ENCODE assay signal across 14 cellular contexts in the genomic region with DNA sequence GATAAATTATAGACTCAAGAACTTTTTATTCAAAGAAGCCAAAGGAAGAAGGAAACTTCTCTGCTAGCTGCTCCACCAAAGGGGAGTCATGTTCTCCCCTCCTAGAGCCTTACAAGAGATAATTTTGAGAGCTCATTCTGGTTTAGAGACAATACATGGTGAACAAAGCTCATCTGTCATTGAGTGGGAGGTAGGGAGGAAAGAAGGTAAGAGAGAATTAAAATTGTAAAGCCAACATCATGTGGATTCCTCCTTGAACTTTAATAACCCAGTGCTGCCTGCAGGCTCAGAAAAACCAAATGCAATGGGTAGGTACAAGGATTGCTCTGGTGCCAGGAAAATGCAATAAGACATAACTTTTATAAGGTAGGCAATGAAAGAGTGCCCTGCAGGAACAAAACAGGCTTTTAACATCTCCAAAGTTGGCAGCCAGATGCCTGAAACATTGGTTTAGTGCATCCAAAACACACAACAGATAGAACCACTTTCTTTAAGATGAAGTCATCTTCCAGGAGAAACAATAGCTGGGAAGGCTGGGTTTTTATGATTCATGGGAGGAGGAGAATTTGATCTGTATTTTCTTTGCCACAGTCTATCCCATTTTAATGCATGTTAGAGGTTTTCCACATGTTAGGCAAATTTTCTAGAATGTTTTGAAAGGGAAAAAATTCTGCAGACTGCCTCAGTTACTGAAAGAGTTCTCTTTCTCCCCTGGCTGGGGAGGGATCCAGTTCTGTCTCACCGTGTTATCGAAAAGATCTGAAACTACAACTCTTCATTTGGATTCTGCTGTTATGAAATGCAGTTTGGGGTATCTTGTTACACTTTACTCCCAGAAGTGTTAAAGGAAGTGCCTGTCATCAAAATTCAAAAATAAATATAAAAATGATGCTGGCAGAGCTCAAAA. TPM values are rescaled to one million over a fixed set of nuclear protein-coding genes. Genes with fewer than 3 reads are reported as not detected.
DNase-seq lines count a peak whose midpoint lies in the region; ATAC-seq and TF ChIP-seq lines count a peak whose summit lies in the region.
"Had no signal": no experiment of that assay in that cellular context is flagged by ENCODE, and none has a peak within 500 bp of the region (broad histone marks: within the 10 kb centered on the region; RNA-seq: fewer than 3 reads in every experiment).

No MANE protein-coding gene starts in this region.

- no peak overlapping the region for H3K4me3 ChIP-seq in fibroblast of lung (replicated peaks in 1 of 4; ENCODE audit: control extremely low read depth in 1 of 4, insufficient read depth in 1 of 4, low read depth in 3 of 4, low read length in 4 of 4)
- no peak overlapping the region for H3K4me3 ChIP-seq in thymus (ENCODE audit: low read length)
- no peak overlapping the region for H3K4me3 ChIP-seq in smooth muscle cell
- H3K4me3 ChIP-seq in aorta (ENCODE audit: low read length in 2 of 2) = no peak overlapping the region

- 30% methylated on average over 2 of the region's 2 CpGs for WGBS in thymus
- 74% methylated on average over 2 of the region's 2 CpGs for WGBS in smooth muscle cell (ENCODE audit: low lambda C conversion rate)
- 50 to 62% methylated on average over 2 of the region's 2 CpGs for WGBS in aorta, 2 donors

- H3K9me3 ChIP-seq in fibroblast of lung (ENCODE audit: control insufficient read depth, insufficient read depth, low read depth, low read length) (no peaks in the 10 kb centered on the region), thymus (ENCODE audit: control insufficient read depth) (no peaks in the 10 kb centered on the region), smooth muscle cell (replicated peaks; ENCODE audit: low read depth) (no peaks in the 10 kb centered on the region), aorta (ENCODE audit: control insufficient read depth, low read length) (no peaks in the 10 kb centered on the region)
- H3K9me3 ChIP-seq: BE2C had no signal

- peak overlapping the region; percentile 83 for H3K27ac Mint-ChIP-seq in activated naive CD4-positive, alpha-beta T cell treated with anti-CD3 and anti-CD28 coated beads, Interleukin-2, amount 50 U/mL, for 24 hours
- H3K27ac Mint-ChIP-seq: stimulated activated memory B cell treated with anti-CD40 and anti-IgM and Interleukin-4, amounts not matched to agents 10 μg/mL and 1 μg/mL and 100 μg/mL, for 72 hours had no signal

- no peak overlapping the region for H3K9ac ChIP-seq in fibroblast of lung (ENCODE audit: insufficient read depth, low read length)
- no peak overlapping the region for H3K9ac ChIP-seq in smooth muscle cell (ENCODE audit: low read depth)

- peaks cover 7% of the 10 kb centered on the region for H3K27me3 ChIP-seq in fibroblast of lung (ENCODE audit: control insufficient read depth, insufficient read depth, low read length)
- H3K27me3 ChIP-seq in thymus (ENCODE audit: control insufficient read depth, insufficient read depth) = no peaks in the 10 kb centered on the region
- no peaks in the 10 kb centered on the region for H3K27me3 ChIP-seq in smooth muscle cell (ENCODE audit: low read depth)
- no peaks in the 10 kb centered on the region for H3K27me3 ChIP-seq in aorta (ENCODE audit: control insufficient read depth in 1 of 2, insufficient read depth in 2 of 2, low read length in 1 of 2)
- H3K27me3 ChIP-seq: BE2C had no signal

- TF ChIP-seq CTCF in fibroblast of lung (conservative IDR thresholded peaks at IDR 0.05 in 1 of 2, IDR thresholded peaks at IDR 0.05 in 1 of 2; ENCODE audit: low read depth in 1 of 2, low read length in 2 of 2) = no peak
- no peak for TF ChIP-seq CTCF in smooth muscle cell (IDR thresholded peaks at IDR 0.05; ENCODE audit: borderline replicate concordance, insufficient read depth, poor library complexity, severe bottlenecking)

- no peaks in the 10 kb centered on the region for H3K36me3 Mint-ChIP-seq in activated naive CD4-positive, alpha-beta T cell treated with anti-CD3 and anti-CD28 coated beads, Interleukin-2, amount 50 U/mL, for 24 hours
- H3K36me3 Mint-ChIP-seq: stimulated activated memory B cell treated with anti-CD40 and anti-IgM and Interleukin-4, amounts not matched to agents 10 μg/mL and 1 μg/mL and 100 μg/mL, for 72 hours had no signal

- H3F3A ChIP-seq in smooth muscle cell (ENCODE audit: low read depth) = peaks cover 7% of the 10 kb centered on the region

- H3K79me2 ChIP-seq in fibroblast of lung (ENCODE audit: control insufficient read depth, insufficient read depth, low read length) = no peaks in the 10 kb centered on the region
- H3K79me2 ChIP-seq in smooth muscle cell (ENCODE audit: low read depth) = no peaks in the 10 kb centered on the region

- no peak overlapping the region for H3K27ac ChIP-seq in fibroblast of lung (ENCODE audit: insufficient read depth, low read length)
- peak overlapping the region; percentile 40 for H3K27ac ChIP-seq in thymus (ENCODE audit: low read depth)
- H3K27ac ChIP-seq in smooth muscle cell (ENCODE audit: low read depth) = no peak overlapping the region
- H3K27ac ChIP-seq in aorta (ENCODE audit: low read depth in 1 of 2, low read length in 2 of 2) = no peak overlapping the region

- peaks cover 77% of the 10 kb centered on the region for H3K4me1 Mint-ChIP-seq in activated naive CD4-positive, alpha-beta T cell treated with anti-CD3 and anti-CD28 coated beads, Interleukin-2, amount 50 U/mL, for 24 hours
- H3K4me1 Mint-ChIP-seq: stimulated activated memory B cell treated with anti-CD40 and anti-IgM and Interleukin-4, amounts not matched to agents 10 μg/mL and 1 μg/mL and 100 μg/mL, for 72 hours had no signal

- H3K9me3 Mint-ChIP-seq in activated naive CD4-positive, alpha-beta T cell treated with anti-CD3 and anti-CD28 coated beads, Interleukin-2, amount 50 U/mL, for 24 hours = no peaks in the 10 kb centered on the region
- H3K9me3 Mint-ChIP-seq: stimulated activated memory B cell treated with anti-CD40 and anti-IgM and Interleukin-4, amounts not matched to agents 10 μg/mL and 1 μg/mL and 100 μg/mL, for 72 hours had no signal

- H2AFZ ChIP-seq in fibroblast of lung (ENCODE audit: low read length) (no peak overlapping the region), smooth muscle cell (ENCODE audit: low read depth) (no peak overlapping the region)

- no peak overlapping the region for H3K4me2 ChIP-seq in fibroblast of lung (ENCODE audit: extremely low read depth, insufficient read depth, low read length)
- no peak overlapping the region for H3K4me2 ChIP-seq in smooth muscle cell

- H3K4me3 Mint-ChIP-seq in activated naive CD4-positive, alpha-beta T cell treated with anti-CD3 and anti-CD28 coated beads, Interleukin-2, amount 50 U/mL, for 24 hours = peak overlapping the region; percentile 60
- H3K4me3 Mint-ChIP-seq: stimulated activated memory B cell treated with anti-CD40 and anti-IgM and Interleukin-4, amounts not matched to agents 10 μg/mL and 1 μg/mL and 100 μg/mL, for 72 hours had no signal

- H3K27me3 Mint-ChIP-seq in activated naive CD4-positive, alpha-beta T cell treated with anti-CD3 and anti-CD28 coated beads, Interleukin-2, amount 50 U/mL, for 24 hours = no peaks in the 10 kb centered on the region
- H3K27me3 Mint-ChIP-seq: stimulated activated memory B cell treated with anti-CD40 and anti-IgM and Interleukin-4, amounts not matched to agents 10 μg/mL and 1 μg/mL and 100 μg/mL, for 72 hours had no signal

- H3K4me1 ChIP-seq in fibroblast of lung (ENCODE audit: control insufficient read depth, extremely low read depth, insufficient read depth, low read length) (no peaks in the 10 kb centered on the region), thymus (ENCODE audit: control insufficient read depth, insufficient read depth, low read length) (peaks cover 8% of the 10 kb centered on the region), smooth muscle cell (ENCODE audit: low read depth) (no peaks in the 10 kb centered on the region), aorta (ENCODE audit: control insufficient read depth in 1 of 2, insufficient read depth in 2 of 2, low read length in 2 of 2) (no peaks in the 10 kb centered on the region)

- ATAC-seq in SK-N-SH treated with all-trans-retinoic acid at 6 μM for 48 hours (peak; percentile 84), aorta (ENCODE audit: low FRiP score) (no peak)
- ATAC-seq: HCT116; stimulated activated memory B cell treated with anti-CD40 and anti-IgM and Interleukin-4, amounts not matched to agents 10 μg/mL and 1 μg/mL and 100 μg/mL, for 72 hours had no signal

- no peak for DNase-seq in activated naive CD4-positive, alpha-beta T cell treated with anti-CD3 and anti-CD28 coated beads, Interleukin-2, amount 50 U/mL, for 16 hours
- peak; percentile 29 to 58 for DNase-seq in fibroblast of lung (ENCODE audit: low read depth in 2 of 2)
- no peak for DNase-seq in smooth muscle cell (lab: John Stamatoyannopoulos, UW; ENCODE audit: unreplicated experiment)
- no peak for DNase-seq in cerebellar nuclear complex (lab: John Stamatoyannopoulos, UW)
- DNase-seq in aorta = no peak
- DNase-seq: activated CD8-positive, alpha-beta memory T cell treated with anti-CD3 and anti-CD28 coated beads for 24 hours; BE2C; NCI-H187 treated with DMSO at 0.1 percent for 48 hours; SHP77 had no signal

- intact Hi-C loops in aorta (cut with DNase I) = no loop called here

- H4K20me1 ChIP-seq in fibroblast of lung (ENCODE audit: control insufficient read depth, extremely low read depth, insufficient read depth, low read length) (no peaks in the 10 kb centered on the region), smooth muscle cell (ENCODE audit: low read depth) (no peaks in the 10 kb centered on the region)

- H3K36me3 ChIP-seq in fibroblast of lung (ENCODE audit: control insufficient read depth, insufficient read depth, low read length) (no peaks in the 10 kb centered on the region), thymus (ENCODE audit: control insufficient read depth, insufficient read depth) (no peaks in the 10 kb centered on the region), smooth muscle cell (ENCODE audit: low read depth) (no peaks in the 10 kb centered on the region), aorta (ENCODE audit: control insufficient read depth in 1 of 2, insufficient read depth in 2 of 2, low read length in 1 of 2) (no peaks in the 10 kb centered on the region)
- H3K36me3 ChIP-seq: BE2C had no signal

RNA-seq across cellular contexts. Expression of a gene that starts 11.3 kb away (rescaled TPM):
- total RNA-seq in fibroblast of lung = 14.1 and 16.7 TPM in 2 replicates
- 2.6 and 9.2 TPM in 2 replicates for polyA plus RNA-seq in fibroblast of lung
- polyA plus RNA-seq in fibroblast of lung (2012) = 1.8 and 6.8 TPM in 2 replicates
- polyA minus RNA-seq in fibroblast of lung (ENCODE audit: low replicate concordance) = 2.6 and 6.3 TPM in 2 replicates
- 31.5 TPM for polyA plus RNA-seq in thymus
- 131 and 139 TPM in 2 replicates for total RNA-seq in smooth muscle cell
- 90.5 and 137 TPM in 2 replicates for polyA plus RNA-seq in smooth muscle cell
- total RNA-seq in aorta = 10 to 100 TPM; 17.4 to 41.6 TPM
- 1 to 10 TPM; 1.6 to 2.5 TPM for polyA plus RNA-seq in aorta

Comparison
In these comparisons a context has a peak if more than half of its experiments do, and no peak if none do; other contexts are left out.
1. DNase-seq: peak in fibroblast of lung (2 of 2); none in activated naive CD4-positive, alpha-beta T cell treated with anti-CD3 and anti-CD28 coated beads, Interleukin-2, amount 50 U/mL, for 16 hours (single experiment), smooth muscle cell (single experiment), cerebellar nuclear complex (0 of 2) and aorta (0 of 2).